In the genomic region with DNA sequence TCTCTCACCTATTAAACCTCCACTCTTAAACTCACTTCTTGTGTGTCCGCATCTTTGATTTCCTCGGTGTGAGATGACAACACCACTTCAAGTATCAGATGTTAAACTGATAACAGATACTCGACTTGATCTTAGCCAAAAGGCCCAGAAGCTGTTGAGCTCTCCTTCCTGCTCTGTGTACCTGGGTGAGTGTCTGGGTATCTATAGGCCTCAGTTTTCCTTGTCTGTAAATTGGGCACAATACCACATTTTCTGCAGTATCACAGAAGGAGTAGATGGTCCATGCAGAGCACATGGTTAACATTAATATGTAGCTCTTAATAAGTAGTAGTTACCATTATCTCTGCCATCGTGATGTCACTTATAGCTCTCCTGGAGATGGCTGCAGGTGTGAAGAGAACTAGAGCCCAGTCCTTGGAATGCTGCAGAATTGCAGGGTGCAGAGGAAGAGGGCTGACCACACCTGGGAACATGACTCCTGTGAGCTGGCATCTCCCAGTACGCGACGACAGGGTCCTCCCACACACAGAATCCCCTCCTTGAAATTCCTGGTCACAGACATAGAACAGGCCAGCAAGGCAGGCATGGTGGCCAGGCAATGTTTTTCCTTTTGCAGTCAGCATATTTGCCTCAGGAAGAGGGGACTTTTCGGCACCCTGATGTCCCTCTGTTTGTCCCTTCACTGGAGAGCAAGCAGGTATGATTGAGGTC, we compare ENCODE assay signal across 27 cellular contexts.
"Had no signal": no experiment of that assay in that cellular context is flagged by ENCODE, and none has a peak within 500 bp of the region (broad histone marks: within the 10 kb centered on the region; RNA-seq: fewer than 3 reads in every experiment).

No MANE protein-coding gene starts in this region.

- H2AFZ ChIP-seq: parathyroid adenoma had no signal

- H3K27me3 ChIP-seq: esophagus squamous epithelium, neutrophil, right atrium auricular region, sigmoid colon, testis, tibial artery, upper lobe of left lung had no signal

- H3K9me3 Mint-ChIP-seq: effector memory CD8-positive, alpha-beta T cell; mesothelial cell of epicardium; naive thymus-derived CD4-positive, alpha-beta T cell; nephron; stimulated activated effector memory CD8-positive, alpha-beta T cell treated with anti-CD3 and anti-CD28 coated beads, Interleukin-12 subunit alpha, Interleukin-12 subunit beta, amount 100 ng/mL, for 72 hours had no signal

- H3K9ac ChIP-seq: parathyroid adenoma had no signal

- H3K4me1 Mint-ChIP-seq: stimulated activated effector memory CD8-positive, alpha-beta T cell treated with anti-CD3 and anti-CD28 coated beads, Interleukin-12 subunit alpha, Interleukin-12 subunit beta, amount 100 ng/mL, for 72 hours had no signal

- H3K4me1 ChIP-seq: prostate gland, sigmoid colon, testis, upper lobe of left lung had no signal

- H3K4me3 ChIP-seq: coronary artery, esophagus squamous epithelium, left lung, mucosa of descending colon, prostate gland, right atrium auricular region, sigmoid colon, testis, tibial artery, upper lobe of left lung had no signal

- H3K4me3 Mint-ChIP-seq: effector memory CD8-positive, alpha-beta T cell; mesothelial cell of epicardium; naive thymus-derived CD4-positive, alpha-beta T cell; nephron; stimulated activated effector memory CD8-positive, alpha-beta T cell treated with anti-CD3 and anti-CD28 coated beads, Interleukin-12 subunit alpha, Interleukin-12 subunit beta, amount 100 ng/mL, for 72 hours had no signal

- H3K27ac Mint-ChIP-seq: effector memory CD8-positive, alpha-beta T cell; mesothelial cell of epicardium; stimulated activated effector memory CD8-positive, alpha-beta T cell treated with anti-CD3 and anti-CD28 coated beads, Interleukin-12 subunit alpha, Interleukin-12 subunit beta, amount 100 ng/mL, for 72 hours had no signal

- FAIRE-seq: endometrium, frontal cortex, keratinocyte, urothelium cell line had no signal

- H3K36me3 Mint-ChIP-seq: mesothelial cell of epicardium; naive thymus-derived CD4-positive, alpha-beta T cell; stimulated activated effector memory CD8-positive, alpha-beta T cell treated with anti-CD3 and anti-CD28 coated beads, Interleukin-12 subunit alpha, Interleukin-12 subunit beta, amount 100 ng/mL, for 72 hours had no signal

- H3K9me3 ChIP-seq: esophagus squamous epithelium, left lung, mucosa of descending colon, neutrophil, prostate gland, right atrium auricular region, sigmoid colon, testis, tibial artery, upper lobe of left lung had no signal

- H3K27ac ChIP-seq: coronary artery, left lung, neutrophil, parathyroid adenoma, prostate gland, right atrium auricular region, sigmoid colon, testis, tibial artery, upper lobe of left lung had no signal

- DNase-seq: effector memory CD8-positive, alpha-beta T cell; erythroblast; esophagus squamous epithelium; left lung; mesenchymal stem cell; mucosa of descending colon; naive thymus-derived CD4-positive, alpha-beta T cell; sigmoid colon; stimulated activated CD4-positive, alpha-beta T cell treated with anti-CD3 and anti-CD28 coated beads, Interleukin-2, amount 100 ng/mL, for 24 hours; stimulated activated CD4-positive, alpha-beta T cell treated with anti-CD3 and anti-CD28 coated beads, Interleukin-4, amount 100 ng/mL, for 24 hours; stimulated activated naive CD4-positive, alpha-beta T cell treated with Interleukin-2 at 50 U/mL for 16 hours; substantia nigra; testis; tibial artery; upper lobe of left lung had no signal

- ATAC-seq: effector memory CD8-positive, alpha-beta T cell; left lung; mucosa of descending colon; naive thymus-derived CD4-positive, alpha-beta T cell; stimulated activated effector memory CD8-positive, alpha-beta T cell treated with anti-CD3 and anti-CD28 coated beads, Interleukin-12 subunit alpha, Interleukin-12 subunit beta, amount 100 ng/mL, for 72 hours had no signal

- H3K79me2 ChIP-seq: parathyroid adenoma had no signal

- H3K36me3 ChIP-seq: esophagus squamous epithelium, left lung, neutrophil, prostate gland, right atrium auricular region, sigmoid colon, tibial artery, upper lobe of left lung had no signal
